ENCODE assay signal across 1 cellular context in the genomic region with DNA sequence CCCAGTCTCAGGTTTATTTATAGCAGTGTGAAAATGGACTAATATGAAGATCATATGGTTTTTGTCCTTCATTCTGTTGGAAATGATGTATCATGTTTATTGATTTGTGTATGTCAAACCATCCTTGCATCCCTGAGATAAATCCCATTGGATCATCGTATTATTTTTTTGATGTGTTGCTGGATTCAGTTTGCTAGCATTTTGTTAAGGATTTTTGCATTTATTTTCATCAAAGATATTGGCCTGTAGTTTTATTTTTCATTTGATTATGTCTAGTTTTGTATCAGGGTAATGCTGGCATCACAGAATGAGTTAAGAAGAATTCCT.
TF ChIP-seq lines count a peak whose summit lies in the region.

No MANE protein-coding gene starts in this region.

TF ChIP-seq in H1, 55 proteins besides CTCF, POLR2A, EP300 and RAD21 (continued from another document):
- no peak for TF ChIP-seq TAF7 (optimal IDR thresholded peaks at IDR 0.05; ENCODE audit: borderline replicate concordance, low read depth, low read length)
TF ChIP-seq in H1: peak in this region for 1.
